11 cellular contexts compared by ENCODE assay signal in genomic region chr18:3245185-3245564, GRCh38. TPM values are rescaled to one million over a fixed set of nuclear protein-coding genes. Genes with fewer than 3 reads are reported as not detected.
DNase-seq lines count a peak whose midpoint lies in the region; ATAC-seq and TF ChIP-seq lines count a peak whose summit lies in the region.
"Had no signal": no experiment of that assay in that cellular context is flagged by ENCODE, and none has a peak within 500 bp of the region (broad histone marks: within the 10 kb centered on the region; RNA-seq: fewer than 3 reads in every experiment).

No MANE protein-coding gene starts in this region.

- H3K4me1 ChIP-seq in iPS-15b (ENCODE audit: control insufficient read depth, insufficient read depth, low read length) (peaks cover 6% of the 10 kb centered on the region), thoracic aorta (ENCODE audit: control insufficient read depth in 1 of 2, low read depth in 2 of 2) (peaks cover 18 to 36% of the 10 kb centered on the region in 2 donors), body of pancreas (peaks cover 33% of the 10 kb centered on the region)

- no peak for TF ChIP-seq POLR2A in body of pancreas (IDR thresholded peaks at IDR 0.05)

- CTCF ChIA-PET in activated naive CD4-positive, alpha-beta T cell treated with anti-CD3 and anti-CD28 coated beads for 36 hours (lab: Charles Lee): interaction anchor here (0.9 to 4.7 kb wide), 14 partner anchors 10 to 421 kb away, joined by 3 to 35 read pairs (median 6); no protein-coding TSS in a partner anchor
- CTCF ChIA-PET in activated B cell treated with CpG ODN at 0.5 μM for 24 hours (lab: Charles Lee): interaction anchor here (1.0 to 6.2 kb wide), 28 partner anchors 11 to 479 kb away, joined by 3 to 119 read pairs (median 8); partner anchors contain the start of gene MYL12B

- H3K4me3 ChIP-seq in iPS-15b (ENCODE audit: low read depth, low read length) (peak overlapping the region; percentile 82), thoracic aorta (peak overlapping the region; percentile 89), body of pancreas (no peak overlapping the region)

- ATAC-seq in activated B cell treated with CpG ODN at 0.5 μM for 24 hours (ENCODE audit: low read depth) (no peak), thoracic aorta (ENCODE audit: insufficient number of reproducible peaks, low FRiP score, low read depth) (no peak), GM21447 (IDR thresholded peaks at IDR 0.05; ENCODE audit: unreplicated experiment) (no peak), body of pancreas (no peak), GM21717 (IDR thresholded peaks at IDR 0.05; ENCODE audit: unreplicated experiment) (no peak)

- H3K36me3 ChIP-seq in iPS-15b (ENCODE audit: control insufficient read depth, insufficient read depth, low read length) (peaks cover 4% of the 10 kb centered on the region), thoracic aorta (peaks cover 4% of the 10 kb centered on the region), body of pancreas (replicated peaks in 1 of 2; ENCODE audit: insufficient read depth in 1 of 2, low read depth in 2 of 2) (no peaks in the 10 kb centered on the region)
- H3K36me3 ChIP-seq: pancreas had no signal

- H3K27me3 ChIP-seq in iPS-15b (ENCODE audit: control insufficient read depth, insufficient read depth, low read length): no peaks in the 10 kb centered on the region
- no peaks in the 10 kb centered on the region for H3K27me3 ChIP-seq in thoracic aorta (replicated peaks; ENCODE audit: insufficient read depth)
- no peaks in the 10 kb centered on the region for H3K27me3 ChIP-seq in body of pancreas
- H3K27me3 ChIP-seq: pancreas had no signal

- no peak for DNase-seq in activated naive CD4-positive, alpha-beta T cell treated with anti-CD3 and anti-CD28 coated beads for 36 hours
- no peak for DNase-seq in activated naive CD4-positive, alpha-beta T cell treated with anti-CD3 and anti-CD28 coated beads, Interleukin-2, amount 50 U/mL, for 16 hours
- no peak for DNase-seq in activated B cell treated with CpG ODN at 0.5 μM for 24 hours
- no peak for DNase-seq in thoracic aorta (ENCODE audit: low spot score)
- DNase-seq in body of pancreas: no peak
- DNase-seq: NCI-H2081, T-helper 9 cell had no signal

- no peak for TF ChIP-seq CTCF in activated B cell treated with CpG ODN at 0.5 μM for 24 hours (IDR thresholded peaks at IDR 0.05)
- no peak for TF ChIP-seq CTCF in thoracic aorta (IDR thresholded peaks at IDR 0.05)
- no peak for TF ChIP-seq CTCF in body of pancreas (IDR thresholded peaks at IDR 0.05)

- POLR2A ChIA-PET in activated B cell treated with CpG ODN at 0.5 μM for 24 hours (lab: Charles Lee): interaction anchor here (1.1 to 9.2 kb wide), 16 partner anchors 11 to 608 kb away, joined by 3 to 166 read pairs (median 12); partner anchors contain the start of genes EMILIN2 and MYL12B

- H3K27ac ChIP-seq in thoracic aorta: no peak overlapping the region
- peak overlapping the region in 2 of 4 donors; percentile 99 for H3K27ac ChIP-seq in body of pancreas

- no peaks in the 10 kb centered on the region for H3K27me3 Mint-ChIP-seq in activated naive CD4-positive, alpha-beta T cell treated with anti-CD3 and anti-CD28 coated beads for 36 hours (ENCODE audit: low read depth)
- no peaks in the 10 kb centered on the region for H3K27me3 Mint-ChIP-seq in activated B cell treated with CpG ODN at 0.5 μM for 24 hours

- H3K9me3 Mint-ChIP-seq in activated naive CD4-positive, alpha-beta T cell treated with anti-CD3 and anti-CD28 coated beads for 36 hours: peaks cover 20% of the 10 kb centered on the region
- peaks cover 14% of the 10 kb centered on the region for H3K9me3 Mint-ChIP-seq in activated B cell treated with CpG ODN at 0.5 μM for 24 hours

- intact Hi-C loops in activated naive CD4-positive, alpha-beta T cell treated with anti-CD3 and anti-CD28 coated beads for 36 hours (cut with micrococcal nuclease): no loop called here
- intact Hi-C loops in activated B cell treated with CpG ODN at 0.5 μM for 24 hours (cut with micrococcal nuclease) (loop anchor here (5.0 kb wide), 1 partner anchor 478 kb away; no protein-coding TSS in a partner anchor), body of pancreas (cut with DNase I) (loop anchor here (5.0 to 10.0 kb wide), 2 partner anchors 90 to 313 kb away; no protein-coding TSS in a partner anchor)

- H3K4me1 Mint-ChIP-seq in activated naive CD4-positive, alpha-beta T cell treated with anti-CD3 and anti-CD28 coated beads for 36 hours (ENCODE audit: low read depth): peaks cover 17% of the 10 kb centered on the region
- peaks cover 38% of the 10 kb centered on the region for H3K4me1 Mint-ChIP-seq in activated B cell treated with CpG ODN at 0.5 μM for 24 hours

- no peak overlapping the region for H3K27ac Mint-ChIP-seq in activated naive CD4-positive, alpha-beta T cell treated with anti-CD3 and anti-CD28 coated beads for 36 hours
- peak overlapping the region; percentile 77 for H3K27ac Mint-ChIP-seq in activated B cell treated with CpG ODN at 0.5 μM for 24 hours

- H3K9ac ChIP-seq in iPS-15b (ENCODE audit: low read depth, low read length): no peak overlapping the region

- peaks cover 28% of the 10 kb centered on the region for H3K36me3 Mint-ChIP-seq in activated naive CD4-positive, alpha-beta T cell treated with anti-CD3 and anti-CD28 coated beads for 36 hours (ENCODE audit: low read depth)
- H3K36me3 Mint-ChIP-seq in activated B cell treated with CpG ODN at 0.5 μM for 24 hours (ENCODE audit: low read depth): peaks cover 58% of the 10 kb centered on the region

- WGBS in body of pancreas, 2 donors: 31 to 55% methylated on average over 1 of the region's 1 CpG

- H3K9me3 ChIP-seq in iPS-15b (ENCODE audit: control insufficient read depth, insufficient read depth, low read length): no peaks in the 10 kb centered on the region
- no peaks in the 10 kb centered on the region for H3K9me3 ChIP-seq in thoracic aorta
- no peaks in the 10 kb centered on the region for H3K9me3 ChIP-seq in body of pancreas
- H3K9me3 ChIP-seq: pancreas had no signal

- peak overlapping the region; percentile 90 for H3K4me3 Mint-ChIP-seq in activated naive CD4-positive, alpha-beta T cell treated with anti-CD3 and anti-CD28 coated beads for 36 hours
- H3K4me3 Mint-ChIP-seq in activated B cell treated with CpG ODN at 0.5 μM for 24 hours: peak overlapping the region; percentile 94

RNA-seq across cellular contexts. Expression of gene MYL12A, which starts 2.4 kb away (rescaled TPM):
- total RNA-seq in activated naive CD4-positive, alpha-beta T cell treated with anti-CD3 and anti-CD28 coated beads for 36 hours: 100 to 1,000 TPM; 328 to 335 TPM
- total RNA-seq in activated B cell treated with CpG ODN at 0.5 μM for 24 hours (394 and 395 TPM in 2 replicates), thoracic aorta (100 to 1,000 TPM; 451 to 800 TPM), body of pancreas (100 to 1,000 TPM; 102 to 174 TPM)

RNA-seq across cellular contexts. Expression of gene MYL12B, which starts 16.8 kb away (rescaled TPM):
- total RNA-seq in activated naive CD4-positive, alpha-beta T cell treated with anti-CD3 and anti-CD28 coated beads for 36 hours: 100 to 1,000 TPM; 288 to 293 TPM
- 185 and 198 TPM in 2 replicates for total RNA-seq in activated B cell treated with CpG ODN at 0.5 μM for 24 hours
- 100 to 1,000 TPM; 208 to 328 TPM for total RNA-seq in thoracic aorta
- 100 to 1,000 TPM in 1 of 2 donors, 10 to 100 TPM in 1; 84.7 to 121 TPM for total RNA-seq in body of pancreas

RNA-seq across cellular contexts. Expression of gene MYOM1, which starts 25.4 kb away (rescaled TPM):
- total RNA-seq in activated naive CD4-positive, alpha-beta T cell treated with anti-CD3 and anti-CD28 coated beads for 36 hours: under 1 TPM; 0.40 to 0.41 TPM
- 4.1 and 4.9 TPM in 2 replicates for total RNA-seq in activated B cell treated with CpG ODN at 0.5 μM for 24 hours
- total RNA-seq in thoracic aorta: 10 to 100 TPM; 16.1 to 27.2 TPM
- 10 to 100 TPM; 10.9 to 21.8 TPM for total RNA-seq in body of pancreas

Comparison
In these comparisons a context has a peak if more than half of its experiments do, and no peak if none do; other contexts are left out.
1. H3K4me3 ChIP-seq: peak in iPS-15b (single experiment) and thoracic aorta (single experiment); none in body of pancreas (0 of 2).